ENCODE assay signal across 12 cellular contexts in genomic region chr15:74768099-74768770, GRCh38. TPM values are rescaled to one million over a fixed set of nuclear protein-coding genes. Genes with fewer than 3 reads are reported as not detected.
DNase-seq lines count a peak whose midpoint lies in the region; ATAC-seq and TF ChIP-seq lines count a peak whose summit lies in the region.
"Had no signal": no experiment of that assay in that cellular context is flagged by ENCODE, and none has a peak within 500 bp of the region (broad histone marks: within the 10 kb centered on the region; RNA-seq: fewer than 3 reads in every experiment).

No MANE protein-coding gene starts in this region.

- H3K36me3 Mint-ChIP-seq in glutamatergic neuron (ENCODE audit: unreplicated experiment) (no peaks in the 10 kb centered on the region), T-cell (no peaks in the 10 kb centered on the region)

- in situ Hi-C loops in GM23248 (cut with MboI) = loop anchor here (5.0 to 10.0 kb wide), 3 partner anchors 63 to 393 kb away; no protein-coding TSS in a partner anchor

- no peaks in the 10 kb centered on the region for H4K20me1 ChIP-seq in GM23248 (ENCODE audit: insufficient read depth)

- POLR2A ChIA-PET in T-cell (lab: Charles Lee) = interaction anchor here (0.6 kb wide), 3 partner anchors 11 to 122 kb away, joined by 3 to 12 read pairs (median 5); no protein-coding TSS in a partner anchor

- H3K9ac ChIP-seq in GM23248 = no peak overlapping the region
- H3K9ac ChIP-seq in SK-N-MC (ENCODE audit: insufficient read length) = no peak overlapping the region

- peak overlapping the region; percentile 65 for H3K4me3 ChIP-seq in ACC112 (ENCODE audit: low read depth, low read length)
- peak overlapping the region; percentile 38; the same call in 1 of the 2 replicates for H3K4me3 ChIP-seq in GM23248
- peak overlapping the region; percentile 36 for H3K4me3 ChIP-seq in SK-N-MC

- DNase-seq in GM23248 (no peak), SK-N-MC (ENCODE audit: low read depth, low spot score) (no peak), glutamatergic neuron (no peak), ecto neural progenitor cell (ENCODE audit: low spot score) (no peak), T-cell (no peak)
- DNase-seq in stimulated activated CD4-positive, alpha-beta T cell treated with anti-CD3 and anti-CD28 coated beads, Interleukin-4, amount 100 ng/mL, for 4 hours = no peak

- H3K27ac ChIP-seq in ACC112 (ENCODE audit: low read depth, low read length) = no peak overlapping the region
- no peak overlapping the region for H3K27ac ChIP-seq in GM23248
- no peak overlapping the region for H3K27ac ChIP-seq in SK-N-MC
- H3K27ac ChIP-seq: tibial nerve had no signal

- H3K27me3 Mint-ChIP-seq in glutamatergic neuron (ENCODE audit: unreplicated experiment) (peaks cover 5% of the 10 kb centered on the region), T-cell (peaks cover 0 to 5% of the 10 kb centered on the region in 2 donors)

- H3K4me1 Mint-ChIP-seq in glutamatergic neuron (ENCODE audit: low read depth, unreplicated experiment) (peaks cover 4% of the 10 kb centered on the region), T-cell (peaks cover 14 to 25% (median 15%) of the 10 kb centered on the region in 3 donors)

- no peaks in the 10 kb centered on the region for H3K9me2 ChIP-seq in GM23248 (ENCODE audit: insufficient read depth)

- H3K4me3 Mint-ChIP-seq in glutamatergic neuron (ENCODE audit: unreplicated experiment) = peak overlapping the region; percentile 17
- H3K4me3 Mint-ChIP-seq in T-cell = no peak overlapping the region
- H3K4me3 Mint-ChIP-seq: CD4-positive, alpha-beta T cell had no signal

- no peaks in the 10 kb centered on the region for H3K9me3 ChIP-seq in GM23248 (ENCODE audit: low read depth)
- no peaks in the 10 kb centered on the region for H3K9me3 ChIP-seq in SK-N-MC (ENCODE audit: low read depth, low read length)
- H3K9me3 ChIP-seq: tibial nerve had no signal

- peak overlapping the region; percentile 46 for H3K4me2 ChIP-seq in GM23248 (ENCODE audit: unreplicated experiment)

- CTCF ChIA-PET in T-cell (lab: Charles Lee) = interaction anchor here (0.5 to 6.3 kb wide), 21 partner anchors 9 to 864 kb away, joined by 3 to 139 read pairs (median 6); partner anchors contain the start of gene CSK (in 1 of the 2)

- H3K27me3 ChIP-seq in ACC112 (ENCODE audit: insufficient read depth, low read length) (peaks cover 5% of the 10 kb centered on the region; the same call in 1 of the 2 replicates), GM23248 (replicated peaks; ENCODE audit: insufficient read depth) (no peaks in the 10 kb centered on the region)

- 15% methylated on average over 15 of the region's 15 CpGs for WGBS in GM23248 (ENCODE audit: low coverage in 1 of 2, low lambda C conversion rate in 2 of 2, missing lambda C conversion rate in 2 of 2), 2 experiments

- no peaks in the 10 kb centered on the region for H3F3A ChIP-seq in GM23248 (ENCODE audit: insufficient read depth)

- no peaks in the 10 kb centered on the region for H3K79me2 ChIP-seq in ACC112 (ENCODE audit: control insufficient read depth, insufficient read depth, low read length, unreplicated experiment)
- no peaks in the 10 kb centered on the region for H3K79me2 ChIP-seq in GM23248 (ENCODE audit: insufficient read depth)

- ATAC-seq in HG02571 (IDR thresholded peaks at IDR 0.05; ENCODE audit: unreplicated experiment) (no peak), T-cell (replicated peaks in 1 of 4) (no peak)

- TF ChIP-seq CTCF in glutamatergic neuron (IDR thresholded peaks at IDR 0.05; ENCODE audit: partially characterized antibody, unreplicated experiment) = no peak

- no peak overlapping the region for H3K27ac Mint-ChIP-seq in glutamatergic neuron (ENCODE audit: unreplicated experiment)
- peak overlapping the region in 1 of 2 donors; percentile 19 for H3K27ac Mint-ChIP-seq in T-cell
- H3K27ac Mint-ChIP-seq: CD4-positive, alpha-beta T cell had no signal

- no peak overlapping the region for H2AFZ ChIP-seq in ACC112 (ENCODE audit: low read length, unreplicated experiment)
- peak overlapping the region; percentile 65 for H2AFZ ChIP-seq in GM23248

- H3K36me3 ChIP-seq in ACC112 (ENCODE audit: insufficient read depth, low read length) = no peaks in the 10 kb centered on the region
- no peaks in the 10 kb centered on the region for H3K36me3 ChIP-seq in GM23248 (ENCODE audit: low read depth)
- H3K36me3 ChIP-seq in SK-N-MC (ENCODE audit: insufficient read depth, low read length) = no peaks in the 10 kb centered on the region
- H3K36me3 ChIP-seq: tibial nerve had no signal

- no peaks in the 10 kb centered on the region for H3K9me3 Mint-ChIP-seq in glutamatergic neuron (ENCODE audit: unreplicated experiment)
- H3K9me3 Mint-ChIP-seq in T-cell = no peaks in the 10 kb centered on the region
- H3K9me3 Mint-ChIP-seq: CD4-positive, alpha-beta T cell had no signal

- H3K4me1 ChIP-seq in ACC112 (ENCODE audit: control insufficient read depth, insufficient read depth, low read length, unreplicated experiment) (no peaks in the 10 kb centered on the region), GM23248 (ENCODE audit: insufficient read depth) (0 out of 2 replicates have a peak, but pooled peaks cover 5% of the 10 kb centered on the region)

RNA-seq across cellular contexts. Expression of gene CSK, which starts 13.6 kb away (rescaled TPM):
- 18.0 and 21.0 TPM in 2 replicates for total RNA-seq in GM23248 (2014; rRNA removed; shearing (Covaris generic))
- 11.0 and 12.0 TPM in 2 replicates for polyA plus RNA-seq in GM23248 (2016; fragmentation: Nextera tagmentation; extraction: Ambion mirVana)
- total RNA-seq in glutamatergic neuron (ENCODE audit: unreplicated experiment) = 72.6 TPM
- 100 to 1,000 TPM; 198 to 296 (median 271) TPM for total RNA-seq in T-cell

RNA-seq across cellular contexts. Expression of gene CYP1A2, which starts 19.6 kb away (rescaled TPM):
- total RNA-seq in GM23248 (2014; rRNA removed; shearing (Covaris generic)) = not detected in 2 replicates
- not detected in 2 replicates for polyA plus RNA-seq in GM23248 (2016; fragmentation: Nextera tagmentation; extraction: Ambion mirVana)
- total RNA-seq in glutamatergic neuron (ENCODE audit: unreplicated experiment) (not detected), T-cell (not detected)
- total RNA-seq: CD4-positive, alpha-beta T cell; M059J; T-helper 2 cell treated with Interferon-gamma antibody and Interleukin-4, amounts not matched to agents 100 ng/mL and 5 ng/mL, for 36 hours; tibial nerve had no signal

RNA-seq across cellular contexts. Expression of gene CYP1A1, which starts 42.9 kb away (rescaled TPM):
- total RNA-seq in GM23248 (2014; rRNA removed; shearing (Covaris generic)) = not detected in 2 replicates
- polyA plus RNA-seq in GM23248 (2016; fragmentation: Nextera tagmentation; extraction: Ambion mirVana) = not detected in 2 replicates
- total RNA-seq in glutamatergic neuron (ENCODE audit: unreplicated experiment) (0.27 TPM), T-cell (1 to 10 TPM in 3 of 5 donors, under 1 TPM in 1, not detected in 1; 0.14 to 3.3 (median 1.9) TPM)
- total RNA-seq: CD4-positive, alpha-beta T cell had no signal

RNA-seq across cellular contexts. Expression of gene LMAN1L, which starts 44.4 kb away (rescaled TPM):
- not detected in 2 replicates for total RNA-seq in GM23248 (2014; rRNA removed; shearing (Covaris generic))
- not detected in 2 replicates for polyA plus RNA-seq in GM23248 (2016; fragmentation: Nextera tagmentation; extraction: Ambion mirVana)
- not detected for total RNA-seq in glutamatergic neuron (ENCODE audit: unreplicated experiment)
- total RNA-seq in T-cell = 1 to 10 TPM in 1 of 5 donors, under 1 TPM in 4; 0.42 to 1.6 (median 0.44) TPM
- total RNA-seq: M059J had no signal

RNA-seq across cellular contexts. Expression of gene CPLX3, which starts 58.2 kb away (rescaled TPM):
- total RNA-seq in GM23248 (2014; rRNA removed; shearing (Covaris generic)) = not detected in 2 replicates
- not detected in 2 replicates for polyA plus RNA-seq in GM23248 (2016; fragmentation: Nextera tagmentation; extraction: Ambion mirVana)
- total RNA-seq in glutamatergic neuron (ENCODE audit: unreplicated experiment) (0.32 TPM), T-cell (under 1 TPM in 3 of 5 donors, not detected in 2; 0.16 to 0.50 (median 0.26) TPM)
- total RNA-seq: M059J, tibial nerve had no signal
